In genomic region chr10:132499367-132499685, GRCh38 we compare ENCODE assay signal across 23 cellular contexts.
"Had no signal": no experiment of that assay in that cellular context is flagged by ENCODE, and none has a peak within 500 bp of the region (broad histone marks: within the 10 kb centered on the region; RNA-seq: fewer than 3 reads in every experiment).

No MANE protein-coding gene starts in this region.

- H3K4me2 ChIP-seq: smooth muscle cell had no signal

- H3K27me3 ChIP-seq: adrenal gland, esophagus muscularis mucosa, gastroesophageal sphincter, heart left ventricle, sigmoid colon, testis, vagina had no signal

- H3K27ac ChIP-seq: adrenal gland, coronary artery, esophagus muscularis mucosa, gastroesophageal sphincter, heart left ventricle, sigmoid colon, testis, vagina had no signal

- ATAC-seq: gastroesophageal sphincter; heart left ventricle; left colon; naive thymus-derived CD4-positive, alpha-beta T cell; stimulated activated naive B cell treated with anti-CD40 and anti-IgM and Interleukin-4, amounts not matched to agents 10 μg/mL and 1 μg/mL and 100 μg/mL, for 72 hours had no signal

- H3K4me3 ChIP-seq: adrenal gland, coronary artery, esophagus muscularis mucosa, gastroesophageal sphincter, heart left ventricle, lung, sigmoid colon, smooth muscle cell, testis, vagina had no signal

- H3K9me3 ChIP-seq: adrenal gland, esophagus muscularis mucosa, gastroesophageal sphincter, heart left ventricle, sigmoid colon, testis, vagina had no signal

- H3K36me3 ChIP-seq: adrenal gland, esophagus muscularis mucosa, gastroesophageal sphincter, heart left ventricle, sigmoid colon, vagina had no signal

- DNase-seq: activated CD4-positive, alpha-beta memory T cell treated with anti-CD3 and anti-CD28 coated beads, Interleukin-2, amount 10 ng/mL, durations not matched to agents 7 days and 5 days; activated CD4-positive, alpha-beta T cell treated with anti-CD3 and anti-CD28 coated beads, Interleukin-2, amount 10 ng/mL, durations not matched to agents 24 days and 14 days; activated CD4-positive, CD25-positive, alpha-beta regulatory T cell; activated gamma-delta T cell treated with Interleukin-2 at 50 U/mL for 16 hours; adrenal gland; naive thymus-derived CD4-positive, alpha-beta T cell; retina; sigmoid colon; stimulated activated CD4-positive, alpha-beta T cell treated with anti-CD3 and anti-CD28 coated beads, Interleukin-2, amount 100 ng/mL, for 48 hours; stimulated activated CD8-positive, alpha-beta memory T cell treated with anti-CD3 and anti-CD28 coated beads, Interleukin-4, amount 100 ng/mL, for 48 hours; stimulated activated naive B cell treated with anti-CD40 and anti-IgM and Interleukin-4, amounts not matched to agents 10 μg/mL and 1 μg/mL and 100 μg/mL, for 72 hours; testis; trophoblast cell had no signal

- FAIRE-seq: astrocyte, islet of Langerhans had no signal
